Comparison of ENCODE assay signal across 8 cellular contexts in genomic region chr16:68328151-68328859, GRCh38. TPM values are rescaled to one million over a fixed set of nuclear protein-coding genes. Genes with fewer than 3 reads are reported as not detected.
A peak's percentile ranks its signal among the peaks of the same experiment; 100 is the strongest.
DNase-seq lines count a peak whose midpoint lies in the region; ATAC-seq and TF ChIP-seq lines count a peak whose summit lies in the region.

No MANE protein-coding gene starts in this region.

- H3K27ac Mint-ChIP-seq in activated CD8-positive, alpha-beta T cell treated with anti-CD3 and anti-CD28 coated beads for 36 hours, result peak overlapping the region; percentile 41

- BruUV-seq in A673 (replicated peaks; lab: Mats Ljungman, UMichigan), result no TSS peak

- peaks cover 44% of the 10 kb centered on the region for H3K36me3 Mint-ChIP-seq in activated CD8-positive, alpha-beta T cell treated with anti-CD3 and anti-CD28 coated beads for 36 hours (ENCODE audit: low read depth)

- H3K4me1 ChIP-seq in A673 (ENCODE audit: insufficient read depth, low read length, poor library complexity, severe bottlenecking) (peaks cover 17% of the 10 kb centered on the region), ectodermal cell (ENCODE audit: control insufficient read depth, insufficient read depth, low read length) (no peaks in the 10 kb centered on the region)

- CTCF ChIA-PET in A673 (lab: Charles Lee), result interaction anchor here (1.1 kb wide), 1 partner anchor 67 kb away, joined by 3 read pairs; no protein-coding TSS in a partner anchor
- CTCF ChIA-PET in activated CD8-positive, alpha-beta T cell treated with anti-CD3 and anti-CD28 coated beads for 36 hours (lab: Charles Lee), result interaction anchor here (0.6 to 13.2 kb wide), 43 partner anchors 8 to 512 kb away, joined by 3 to 444 read pairs (median 5); partner anchors contain the start of genes PLA2G15, PRMT7, SLC7A6 and SLC7A6OS

- DNase-seq in A673 (ENCODE audit: low spot score), result peak; percentile 94
- peak; percentile 76 for DNase-seq in HK-2 (ENCODE audit: unreplicated experiment)
- DNase-seq in NCI-H82 (lab: John Stamatoyannopoulos, UW), result peak; percentile 88
- peak; percentile 85 for DNase-seq in activated CD8-positive, alpha-beta T cell treated with anti-CD3 and anti-CD28 coated beads for 36 hours
- peak; percentile 89 for DNase-seq in lung microvascular endothelial cell (ENCODE audit: low read depth in 2 of 2)
- peak; percentile 59 for DNase-seq in stimulated activated CD8-positive, alpha-beta memory T cell treated with anti-CD3 and anti-CD28 coated beads, Interleukin-15, amount 100 ng/mL, for 1 hour (ENCODE audit: low read depth)

- H3K4me1 Mint-ChIP-seq in activated CD8-positive, alpha-beta T cell treated with anti-CD3 and anti-CD28 coated beads for 36 hours (ENCODE audit: low read depth), result peaks cover 31% of the 10 kb centered on the region

- intact Hi-C loops in A673 (cut with micrococcal nuclease; ENCODE audit: unreplicated experiment), result loop anchor here (2.0 to 10.0 kb wide), 3 partner anchors 64 to 234 kb away; partner anchors contain the start of gene SLC7A6
- intact Hi-C loops in activated CD8-positive, alpha-beta T cell treated with anti-CD3 and anti-CD28 coated beads for 36 hours (cut with micrococcal nuclease), result loop anchor here (1.0 kb wide), 1 partner anchor 66 kb away; no protein-coding TSS in a partner anchor

- H3K27me3 ChIP-seq in A673 (replicated peaks; ENCODE audit: insufficient read depth, low read depth, low read length, poor library complexity) (no peaks in the 10 kb centered on the region), ectodermal cell (ENCODE audit: control insufficient read depth, insufficient read depth, low read length, poor library complexity, severe bottlenecking) (no peaks in the 10 kb centered on the region)

- ATAC-seq in GM18517 (IDR thresholded peaks at IDR 0.05; ENCODE audit: unreplicated experiment), result peak; percentile 65
- peak; percentile 99 for ATAC-seq in activated CD8-positive, alpha-beta T cell treated with anti-CD3 and anti-CD28 coated beads for 36 hours

- H3K27ac ChIP-seq in A673 (ENCODE audit: low read depth, low read length, poor library complexity, severe bottlenecking), result no peak overlapping the region
- peak overlapping the region; percentile 20 for H3K27ac ChIP-seq in ectodermal cell (ENCODE audit: insufficient read depth, low read depth, low read length, poor library complexity, severe bottlenecking)

- H3K36me3 ChIP-seq in A673 (ENCODE audit: insufficient read depth, low read length, poor library complexity, severe bottlenecking) (peaks cover 17% of the 10 kb centered on the region), ectodermal cell (ENCODE audit: control insufficient read depth, insufficient read depth, low read length) (peaks cover 18% of the 10 kb centered on the region)

- H3K4me3 Mint-ChIP-seq in activated CD8-positive, alpha-beta T cell treated with anti-CD3 and anti-CD28 coated beads for 36 hours, result no peak overlapping the region

- H3K4me3 ChIP-seq in A673 (ENCODE audit: low read depth, low read length, poor library complexity, severe bottlenecking), result no peak overlapping the region
- no peak overlapping the region for H3K4me3 ChIP-seq in ectodermal cell (ENCODE audit: insufficient read depth, low read depth, low read length)

- H3K9me3 ChIP-seq in A673 (ENCODE audit: low read depth, low read length, poor library complexity, severe bottlenecking) (no peaks in the 10 kb centered on the region), ectodermal cell (ENCODE audit: control insufficient read depth, low read length) (no peaks in the 10 kb centered on the region)

- no peaks in the 10 kb centered on the region for H3K9me3 Mint-ChIP-seq in activated CD8-positive, alpha-beta T cell treated with anti-CD3 and anti-CD28 coated beads for 36 hours

- H3K27me3 Mint-ChIP-seq in activated CD8-positive, alpha-beta T cell treated with anti-CD3 and anti-CD28 coated beads for 36 hours, result no peaks in the 10 kb centered on the region

- peak; percentile 90 for TF ChIP-seq CTCF in A673 (conservative IDR thresholded peaks at IDR 0.05; ENCODE audit: low read depth, low read length)
- TF ChIP-seq CTCF in activated CD8-positive, alpha-beta T cell treated with anti-CD3 and anti-CD28 coated beads for 36 hours (IDR thresholded peaks at IDR 0.05), result peak; percentile 94

- POLR2A ChIA-PET in A673 (lab: Charles Lee; ENCODE audit: low non-redundant PET), result interaction anchor here (0.5 kb wide), 1 partner anchor 178 kb away, joined by 13 read pairs; no protein-coding TSS in a partner anchor
- POLR2A ChIA-PET in activated CD8-positive, alpha-beta T cell treated with anti-CD3 and anti-CD28 coated beads for 36 hours (lab: Charles Lee), result interaction anchor here (0.7 to 7.3 kb wide), 11 partner anchors 9 to 377 kb away, joined by 3 to 56 read pairs (median 4); partner anchors contain the start of genes PLA2G15, PRMT7, SLC7A6 and SLC7A6OS

- 53 to 55% methylated on average over 13 of the region's 13 CpGs for WGBS in ectodermal cell, 2 experiments

RNA-seq across cellular contexts. Expression of gene PRMT7, which starts 17.5 kb away (rescaled TPM):
- total RNA-seq in A673 (2021), result 60.2 and 66.2 TPM in 2 replicates
- 10 to 100 TPM; 67.4 to 78.4 TPM for total RNA-seq in activated CD8-positive, alpha-beta T cell treated with anti-CD3 and anti-CD28 coated beads for 36 hours
- polyA plus RNA-seq in ectodermal cell (2013, experiment 1 of 4), result 67.4 TPM
- polyA plus RNA-seq in ectodermal cell (2013, experiment 2 of 4), result 70.8 TPM
- 46.8 TPM for polyA plus RNA-seq in ectodermal cell (2013, experiment 3 of 4)
- polyA plus RNA-seq in ectodermal cell (2013, experiment 4 of 4), result 49.8 TPM
- total RNA-seq in lung microvascular endothelial cell, result 20.9 and 22.0 TPM in 2 replicates

RNA-seq across cellular contexts. Expression of gene SLC7A6OS, which starts 17.6 kb away (rescaled TPM):
- total RNA-seq in A673 (2021) (24.5 and 25.3 TPM in 2 replicates), lung microvascular endothelial cell (8.3 and 10.3 TPM in 2 replicates)
- total RNA-seq in activated CD8-positive, alpha-beta T cell treated with anti-CD3 and anti-CD28 coated beads for 36 hours, result 10 to 100 TPM; 20.2 to 23.1 TPM
- polyA plus RNA-seq in ectodermal cell (2013, experiment 1 of 4), result 19.9 TPM
- polyA plus RNA-seq in ectodermal cell (2013, experiment 2 of 4), result 18.9 TPM
- polyA plus RNA-seq in ectodermal cell (2013, experiment 3 of 4), result 18.2 TPM
- 18.7 TPM for polyA plus RNA-seq in ectodermal cell (2013, experiment 4 of 4)
